In the genomic region with DNA sequence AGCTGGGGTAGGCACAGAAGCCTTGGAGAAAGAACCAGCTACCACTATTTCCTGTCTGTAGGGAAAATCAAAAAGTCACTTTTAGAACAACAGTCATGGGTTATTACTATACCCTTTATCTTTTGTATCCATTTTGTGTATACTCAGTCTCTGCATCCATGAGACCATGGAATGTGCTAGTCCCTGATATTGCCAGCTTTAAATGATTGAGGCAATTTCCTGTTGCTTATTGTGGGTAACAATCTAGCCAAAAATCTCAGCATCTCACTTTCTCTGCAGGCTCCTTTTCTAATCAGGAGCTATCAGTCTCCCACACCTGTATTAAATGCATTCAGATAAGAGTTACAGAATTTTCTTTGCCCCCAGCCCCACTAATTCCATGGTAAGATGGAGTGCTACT, we compare ENCODE assay signal across 13 cellular contexts. TPM values are rescaled to one million over a fixed set of nuclear protein-coding genes. Genes with fewer than 3 reads are reported as not detected.
DNase-seq lines count a peak whose midpoint lies in the region; ATAC-seq, FAIRE-seq and TF ChIP-seq lines count a peak whose summit lies in the region.
"Had no signal": no experiment of that assay in that cellular context is flagged by ENCODE, and none has a peak within 500 bp of the region (broad histone marks: within the 10 kb centered on the region; RNA-seq: fewer than 3 reads in every experiment).

No MANE protein-coding gene starts in this region.

- no peak overlapping the region for H2BK120ac ChIP-seq in IMR-90 (ENCODE audit: low read depth, low read length)

- no peak overlapping the region for H3K4ac ChIP-seq in IMR-90 (ENCODE audit: low read depth, low read length)

- FAIRE-seq in K562 (lab: Jason Lieb, UNC), result no peak
- FAIRE-seq: D721Med, kidney had no signal

- H4K20me1 ChIP-seq in IMR-90 (ENCODE audit: insufficient read depth, low read length), result peaks cover 24% of the 10 kb centered on the region
- H4K20me1 ChIP-seq in K562 (replicated peaks; ENCODE audit: control insufficient read depth, insufficient read depth, low read length), result peaks cover 20% of the 10 kb centered on the region

- H3K36me3 Mint-ChIP-seq in CD8-positive, alpha-beta memory T cell, result peaks cover 0 to 34% (median 6%) of the 10 kb centered on the region in 3 donors

- no peak for DNase-seq in CD8-positive, alpha-beta memory T cell
- DNase-seq in IMR-90 (no peak), K562 (ENCODE audit: extremely low read depth in 1 of 4, low spot score in 3 of 4) (no peak), HPDE6-E6E7 (ENCODE audit: extremely low spot score) (no peak), NCI-H345 (lab: John Stamatoyannopoulos, UW) (no peak), esophagus muscularis mucosa (ENCODE audit: extremely low spot score) (no peak)
- DNase-seq: activated CD4-positive, alpha-beta T cell treated with anti-CD3 and anti-CD28 coated beads for 4 hours; kidney; NCI-H2107 had no signal

- H3K27ac Mint-ChIP-seq in CD8-positive, alpha-beta memory T cell, result peak overlapping the region in 6 of 8 donors; percentile 77 to 93 (median 88)

- H3K14ac ChIP-seq in IMR-90 (replicated peaks; ENCODE audit: low read depth, low read length), result no peak overlapping the region

- H3K4me1 Mint-ChIP-seq in CD8-positive, alpha-beta memory T cell, result peaks cover 46 to 52% (median 48%) of the 10 kb centered on the region in 3 donors

- H2AK5ac ChIP-seq in IMR-90 (ENCODE audit: low read depth, low read length), result no peak overlapping the region

- in situ Hi-C loops in IMR-90 (cut with MboI; ENCODE audit: low sequenced_read_pairs) (no loop called here), K562 (cut with MboI) (no loop called here)

- H3K79me2 ChIP-seq in K562 (ENCODE audit: control insufficient read depth, insufficient read depth, low read length), result peaks cover 39% of the 10 kb centered on the region

- H3K9me3 ChIP-seq in CD8-positive, alpha-beta memory T cell (ENCODE audit: low read length), result peaks cover 5% of the 10 kb centered on the region
- H3K9me3 ChIP-seq in IMR-90 (ENCODE audit: control insufficient read depth, insufficient read depth, low read length) (peaks cover 4% of the 10 kb centered on the region), K562 (replicated peaks; ENCODE audit: control insufficient read depth, insufficient read depth, low read depth, low read length) (peaks cover 5% of the 10 kb centered on the region), neutrophil (no peaks in the 10 kb centered on the region), esophagus muscularis mucosa (peaks cover 0 to 7% (median 2%) of the 10 kb centered on the region in 4 donors)
- H3K9me3 ChIP-seq: adrenal gland had no signal

- no peaks in the 10 kb centered on the region for H3K27me3 ChIP-seq in CD8-positive, alpha-beta memory T cell (ENCODE audit: insufficient read depth, low read length, poor library complexity, severe bottlenecking)
- no peaks in the 10 kb centered on the region for H3K27me3 ChIP-seq in IMR-90 (ENCODE audit: control insufficient read depth, insufficient read depth, low read length)
- H3K27me3 ChIP-seq in K562 (ENCODE audit: control insufficient read depth in 2 of 2, insufficient read depth in 2 of 2, low read length in 2 of 2), result no peaks in the 10 kb centered on the region
- H3K27me3 ChIP-seq in neutrophil, result no peaks in the 10 kb centered on the region
- no peaks in the 10 kb centered on the region for H3K27me3 ChIP-seq in esophagus muscularis mucosa
- H3K27me3 ChIP-seq: adrenal gland, MG63 had no signal

- no peak overlapping the region for H2AK9ac ChIP-seq in IMR-90 (replicated peaks; ENCODE audit: low read depth, low read length, poor library complexity)

- no peak for ATAC-seq in IMR-90 (ENCODE audit: low read depth)
- ATAC-seq in K562, result no peak

- TF ChIP-seq EP300 in K562 (IDR thresholded peaks at IDR 0.05; ENCODE audit: low read length), result no peak
- no peak for TF ChIP-seq EP300 in esophagus muscularis mucosa (IDR thresholded peaks at IDR 0.05)

- H4K8ac ChIP-seq in IMR-90 (ENCODE audit: low read depth in 2 of 2, low read length in 2 of 2), result no peak overlapping the region

- H3K18ac ChIP-seq in IMR-90 (ENCODE audit: low read depth, low read length), result no peak overlapping the region

- no peak overlapping the region for H3K23ac ChIP-seq in IMR-90 (ENCODE audit: low read depth, low read length)

- no peak overlapping the region for H4K91ac ChIP-seq in IMR-90 (ENCODE audit: insufficient read depth, low read depth, low read length)

- no peak overlapping the region for H2BK20ac ChIP-seq in IMR-90 (ENCODE audit: low read depth, low read length)

- H3K27ac ChIP-seq in CD8-positive, alpha-beta memory T cell (ENCODE audit: low read depth, low read length), result no peak overlapping the region
- H3K27ac ChIP-seq in IMR-90 (ENCODE audit: insufficient read depth, low read length) (no peak overlapping the region), K562 (ENCODE audit: extremely low read depth, low read depth, low read length) (no peak overlapping the region), neutrophil (peak overlapping the region; percentile 93), esophagus muscularis mucosa (replicated peaks in 1 of 4) (no peak overlapping the region)

- H3K9me3 Mint-ChIP-seq in CD8-positive, alpha-beta memory T cell, result peaks cover 0 to 8% (median 0%) of the 10 kb centered on the region in 5 donors

- BruUV-seq in IMR-90 (replicated peaks; lab: Mats Ljungman, UMichigan) (no TSS peak), K562 (replicated peaks; lab: Mats Ljungman, UMichigan) (no TSS peak)

- intact Hi-C loops in IMR-90 (cut with micrococcal nuclease) (no loop called here), K562 (cut with micrococcal nuclease) (loop anchor here (5.0 kb wide), 1 partner anchor 169 kb away; no protein-coding TSS in a partner anchor), esophagus muscularis mucosa (cut with DNase I) (loop anchor here (5.0 kb wide), 1 partner anchor 56 kb away; no protein-coding TSS in a partner anchor)

- CTCF ChIA-PET in CD8-positive, alpha-beta memory T cell (lab: Charles Lee), result interaction anchor here (0.5 to 9.9 kb wide), 27 partner anchors 14 to 454 kb away, joined by 3 to 266 read pairs (median 4); a partner anchor contains a TSS
- CTCF ChIA-PET in IMR-90 (lab: Yijun Ruan, JAX), result interaction anchor here (0.6 to 2.8 kb wide), 7 partner anchors 10 to 85 kb away, joined by 3 to 24 read pairs (median 6); a partner anchor contains a TSS
- CTCF ChIA-PET in K562 (lab: Yijun Ruan, JAX; ENCODE audit: low intra/inter-chr PET ratio), result interaction anchor here (0.6 to 2.6 kb wide), 4 partner anchors 10 to 137 kb away, joined by 3 to 31 read pairs (median 5); a partner anchor contains a TSS

- peak overlapping the region; percentile 10 for H2BK5ac ChIP-seq in IMR-90 (ENCODE audit: low read depth, low read length, poor library complexity, severe bottlenecking)

- H4K5ac ChIP-seq in IMR-90 (ENCODE audit: low read depth, low read length), result no peak overlapping the region

- H3K4me2 ChIP-seq in IMR-90 (ENCODE audit: low read depth, low read length) (no peak overlapping the region), K562 (ENCODE audit: insufficient read depth, low read length) (no peak overlapping the region)

- H3K4me1 ChIP-seq in CD8-positive, alpha-beta memory T cell (ENCODE audit: insufficient read depth, low read length), result peaks cover 25% of the 10 kb centered on the region
- H3K4me1 ChIP-seq in IMR-90 (ENCODE audit: control insufficient read depth, insufficient read depth, low read length), result peaks cover 2% of the 10 kb centered on the region; the same call in 1 of the 2 replicates
- H3K4me1 ChIP-seq in K562 (replicated peaks in 1 of 2; ENCODE audit: control insufficient read depth in 2 of 2, insufficient read depth in 2 of 2, low read length in 2 of 2), result peaks cover 6 to 15% of the 10 kb centered on the region in 2 experiments; a peak in 3 of 5 replicates
- peaks cover 49 to 54% of the 10 kb centered on the region in 2 experiments for H3K4me1 ChIP-seq in neutrophil (ENCODE audit: control insufficient read depth in 1 of 2, insufficient read depth in 1 of 2, low read depth in 1 of 2, low read length in 1 of 2)
- peaks cover 24 to 28% (median 28%) of the 10 kb centered on the region in 4 donors for H3K4me1 ChIP-seq in esophagus muscularis mucosa

- dilution Hi-C loops in IMR-90 (cut with HindIII; ENCODE audit: low sequenced_read_pairs, unreplicated experiment), result no loop called here

- peaks cover 8% of the 10 kb centered on the region; the same call in 1 of the 2 replicates for H3K9me1 ChIP-seq in IMR-90 (ENCODE audit: insufficient read depth, low read length)
- H3K9me1 ChIP-seq in K562 (ENCODE audit: control insufficient read depth, insufficient read depth, low read length), result no peaks in the 10 kb centered on the region

- H3K4me3 ChIP-seq in CD8-positive, alpha-beta memory T cell (ENCODE audit: low read length), result no peak overlapping the region
- no peak overlapping the region for H3K4me3 ChIP-seq in IMR-90 (ENCODE audit: insufficient read depth, low read depth, low read length)
- no peak overlapping the region for H3K4me3 ChIP-seq in K562
- peak overlapping the region in 1 of 2 experiments; percentile 4 for H3K4me3 ChIP-seq in neutrophil (ENCODE audit: low read depth in 1 of 2, low read length in 1 of 2)
- no peak overlapping the region for H3K4me3 ChIP-seq in esophagus muscularis mucosa

- TF ChIP-seq CTCF in IMR-90 (conservative IDR thresholded peaks at IDR 0.05; ENCODE audit: low read depth, low read length) (no peak), K562 (IDR thresholded peaks at IDR 0.05 in 2 of 3, conservative IDR thresholded peaks at IDR 0.05 in 1 of 3; ENCODE audit: insufficient read depth in 2 of 3, low read depth in 1 of 3, low read length in 3 of 3) (no peak), neutrophil (IDR thresholded peaks at IDR 0.05) (no peak), esophagus muscularis mucosa (IDR thresholded peaks at IDR 0.05) (no peak)

- peak overlapping the region; percentile 75 to 94 (median 84) for H3K4me3 Mint-ChIP-seq in CD8-positive, alpha-beta memory T cell

- POLR2A ChIA-PET in CD8-positive, alpha-beta memory T cell (lab: Charles Lee), result interaction anchor here (1.3 to 7.3 kb wide), 5 partner anchors 13 to 173 kb away, joined by 4 to 120 read pairs (median 12); a partner anchor contains a TSS
- POLR2A ChIA-PET in IMR-90 (lab: Charles Lee; ENCODE audit: unreplicated experiment) (interaction anchor here (1.0 kb wide), 1 partner anchor 13 kb away, joined by 5 read pairs; a partner anchor contains a TSS), K562 (lab: Yijun Ruan, JAX) (interaction anchor here (1.3 to 10.3 kb wide), 4 partner anchors 12 to 71 kb away, joined by 3 to 416 read pairs (median 23); a partner anchor contains a TSS)

- no peak overlapping the region for H2AFZ ChIP-seq in IMR-90 (replicated peaks; ENCODE audit: low read length, poor library complexity)
- H2AFZ ChIP-seq in K562 (ENCODE audit: low read depth, low read length), result no peak overlapping the region

- no peak overlapping the region for H2BK15ac ChIP-seq in IMR-90 (ENCODE audit: low read depth, low read length)

- no peak overlapping the region for H3K9ac ChIP-seq in IMR-90 (ENCODE audit: low read depth, low read length)
- H3K9ac ChIP-seq in K562 (ENCODE audit: insufficient read depth in 1 of 2, low read depth in 2 of 2, low read length in 2 of 2), result no peak overlapping the region

- peaks cover 5% of the 10 kb centered on the region for H3K36me3 ChIP-seq in CD8-positive, alpha-beta memory T cell (ENCODE audit: insufficient read depth, low read length)
- H3K36me3 ChIP-seq in IMR-90 (ENCODE audit: control insufficient read depth, insufficient read depth, low read length) (peaks cover 26% of the 10 kb centered on the region), K562 (ENCODE audit: control insufficient read depth, insufficient read depth, low read length) (peaks cover 36% of the 10 kb centered on the region; the same call in 2 of the 3 replicates), neutrophil (peaks cover 47% of the 10 kb centered on the region), esophagus muscularis mucosa (peaks cover 10 to 35% (median 26%) of the 10 kb centered on the region in 4 donors)

- no peak overlapping the region for H3K56ac ChIP-seq in IMR-90 (ENCODE audit: extremely low read depth, insufficient read depth, low read length)

- H3K27me3 Mint-ChIP-seq in CD8-positive, alpha-beta memory T cell, result peaks cover 0 to 12% of the 10 kb centered on the region in 2 donors

- TF ChIP-seq RAD21 in IMR-90 (IDR thresholded peaks at IDR 0.05; ENCODE audit: low read length) (no peak), K562 (CRISPR knock-in tag; conservative IDR thresholded peaks at IDR 0.05 in 1 of 2, IDR thresholded peaks at IDR 0.05 in 1 of 2) (no peak)

- H3K79me1 ChIP-seq in IMR-90 (ENCODE audit: low read depth in 1 of 2, low read length in 2 of 2), result peaks cover 6 to 34% of the 10 kb centered on the region in 2 experiments; a peak in 3 of 4 replicates

- TF ChIP-seq POLR2A in IMR-90 (IDR thresholded peaks at IDR 0.05; ENCODE audit: low read depth, low read length) (no peak), K562 (conservative IDR thresholded peaks at IDR 0.05) (no peak), esophagus muscularis mucosa (IDR thresholded peaks at IDR 0.05; ENCODE audit: low read depth) (no peak)

RNA-seq across cellular contexts. Expression of a gene that starts 1.0 kb away (rescaled TPM):
- 10 to 100 TPM; 42.4 to 44.7 TPM for total RNA-seq in CD8-positive, alpha-beta memory T cell
- polyA plus RNA-seq in CD8-positive, alpha-beta memory T cell, result 14.7 TPM
- total RNA-seq in IMR-90 (2012; rRNA removed) (35.8 and 36.7 TPM in 2 replicates), K562 (2014; rRNA removed) (34.5 and 38.0 TPM in 2 replicates), K562 (2014; rRNA removed; fragmentation: Illumina TruSeq; extraction: Trizol) (51.6 and 65.4 TPM in 2 replicates), K562 (2015; rRNA removed; fragmentation: Illumina TruSeq; extraction: Trizol) (48.8 and 51.2 TPM in 2 replicates), K562 (2021) (54.8 and 62.7 TPM in 2 replicates), esophagus muscularis mucosa (10 to 100 TPM; 61.3 to 88.8 (median 74.9) TPM)
- polyA plus RNA-seq in IMR-90 (2012; rRNA removed) (17.1 and 19.4 TPM in 2 replicates), K562 (2011; rRNA removed) (41.9 and 49.6 TPM in 2 replicates), K562 (2014; fragmentation: Illumina TruSeq; extraction: Trizol) (61.8 and 62.8 TPM in 2 replicates), K562 (2014; fragmentation: Nextera tagmentation; extraction: Ambion mirVana) (10 to 100 TPM; 13.8 to 15.0 TPM), K562 (2014; rRNA removed) (38.3 and 40.4 TPM in 2 replicates)
- polyA plus RNA-seq in IMR-90 (2012; cell fraction: cytosol; rRNA removed), result 5.8 and 7.3 TPM in 2 replicates
- 8.0 and 37.0 TPM in 2 replicates for polyA plus RNA-seq in IMR-90 (2012; cell fraction: nucleus; rRNA removed; ENCODE audit: low replicate concordance)
- total RNA-seq in K562 (2011; cell fraction: chromatin; rRNA removed; ENCODE audit: low replicate concordance), result 130 and 189 TPM in 2 replicates
- total RNA-seq in K562 (2011; cell fraction: nucleolus; rRNA removed), result 54.5 and 69.0 TPM in 2 replicates
- 74.8 and 83.1 TPM in 2 replicates for total RNA-seq in K562 (2011; cell fraction: nucleoplasm; rRNA removed)
- 18.9 and 27.7 TPM in 2 replicates for polyA plus RNA-seq in K562 (2011; cell fraction: cytosol; rRNA removed)
- polyA plus RNA-seq in K562 (2011; cell fraction: nucleus; rRNA removed), result 44.4 and 52.8 TPM in 2 replicates
- polyA plus RNA-seq in K562 (2012), result 40.9 and 44.5 TPM in 2 replicates
- polyA minus RNA-seq in K562 (2011; rRNA and poly(A)+ RNA removed), result 95.2 and 126 TPM in 2 replicates
- polyA minus RNA-seq in K562 (2011; cell fraction: cytosol; rRNA and poly(A)+ RNA removed), result 49.3 and 51.5 TPM in 2 replicates
- 22.1 and 37.5 TPM in 2 replicates for polyA minus RNA-seq in K562 (2011; cell fraction: nucleus; rRNA and poly(A)+ RNA removed)

RNA-seq across cellular contexts. Expression of a gene that starts 13.5 kb away (rescaled TPM):
- total RNA-seq in CD8-positive, alpha-beta memory T cell, result 10 to 100 TPM; 29.5 to 32.2 TPM
- 20.6 TPM for polyA plus RNA-seq in CD8-positive, alpha-beta memory T cell
- 21.5 and 23.1 TPM in 2 replicates for total RNA-seq in IMR-90 (2012; rRNA removed)
- polyA plus RNA-seq in IMR-90 (2012; rRNA removed), result 25.6 and 27.5 TPM in 2 replicates
- 11.1 and 15.5 TPM in 2 replicates for polyA plus RNA-seq in IMR-90 (2012; cell fraction: cytosol; rRNA removed)
- 28.5 and 38.9 TPM in 2 replicates for polyA plus RNA-seq in IMR-90 (2012; cell fraction: nucleus; rRNA removed; ENCODE audit: low replicate concordance)
- total RNA-seq in K562 (2011; cell fraction: chromatin; rRNA removed; ENCODE audit: low replicate concordance), result 66.4 and 73.2 TPM in 2 replicates
- 47.4 and 56.7 TPM in 2 replicates for total RNA-seq in K562 (2011; cell fraction: nucleolus; rRNA removed)
- 59.0 and 85.2 TPM in 2 replicates for total RNA-seq in K562 (2011; cell fraction: nucleoplasm; rRNA removed)
- total RNA-seq in K562 (2014; rRNA removed), result 27.8 and 32.3 TPM in 2 replicates
- 21.6 and 22.0 TPM in 2 replicates for total RNA-seq in K562 (2014; rRNA removed; fragmentation: Illumina TruSeq; extraction: Trizol)
- 24.2 and 24.4 TPM in 2 replicates for total RNA-seq in K562 (2015; rRNA removed; fragmentation: Illumina TruSeq; extraction: Trizol)
- total RNA-seq in K562 (2021), result 34.6 and 38.5 TPM in 2 replicates
- 29.8 and 35.4 TPM in 2 replicates for polyA plus RNA-seq in K562 (2011; rRNA removed)
- polyA plus RNA-seq in K562 (2011; cell fraction: cytosol; rRNA removed), result 30.8 and 34.3 TPM in 2 replicates
- polyA plus RNA-seq in K562 (2011; cell fraction: nucleus; rRNA removed), result 50.4 and 51.1 TPM in 2 replicates
- polyA plus RNA-seq in K562 (2012), result 27.2 and 33.5 TPM in 2 replicates
- polyA plus RNA-seq in K562 (2014; fragmentation: Illumina TruSeq; extraction: Trizol), result 30.0 and 37.3 TPM in 2 replicates
- 10 to 100 TPM in 1 of 2 experiments, 1 to 10 TPM in 1; 9.7 to 11.1 TPM for polyA plus RNA-seq in K562 (2014; fragmentation: Nextera tagmentation; extraction: Ambion mirVana)
- 24.1 and 25.2 TPM in 2 replicates for polyA plus RNA-seq in K562 (2014; rRNA removed)
- polyA minus RNA-seq in K562 (2011; rRNA and poly(A)+ RNA removed), result 34.5 and 38.7 TPM in 2 replicates
- 23.4 and 24.0 TPM in 2 replicates for polyA minus RNA-seq in K562 (2011; cell fraction: cytosol; rRNA and poly(A)+ RNA removed)
- 16.0 and 25.7 TPM in 2 replicates for polyA minus RNA-seq in K562 (2011; cell fraction: nucleus; rRNA and poly(A)+ RNA removed)
- total RNA-seq in esophagus muscularis mucosa, result 10 to 100 TPM; 22.4 to 40.0 (median 29.6) TPM

RNA-seq across cellular contexts. Expression of a gene that starts 19.9 kb away (rescaled TPM):
- total RNA-seq in CD8-positive, alpha-beta memory T cell, result 1 to 10 TPM; 4.3 to 5.3 TPM
- polyA plus RNA-seq in CD8-positive, alpha-beta memory T cell, result not detected
- total RNA-seq in IMR-90 (2012; rRNA removed), result 7.5 and 8.2 TPM in 2 replicates
- polyA plus RNA-seq in IMR-90 (2012; rRNA removed), result 6.9 and 7.3 TPM in 2 replicates
- 1.3 and 4.8 TPM in 2 replicates for polyA plus RNA-seq in IMR-90 (2012; cell fraction: cytosol; rRNA removed)
- 1.7 and 3.6 TPM in 2 replicates for polyA plus RNA-seq in IMR-90 (2012; cell fraction: nucleus; rRNA removed; ENCODE audit: low replicate concordance)
- total RNA-seq in K562 (2011; cell fraction: chromatin; rRNA removed; ENCODE audit: low replicate concordance), result 53.6 and 67.9 TPM in 2 replicates
- 36.5 and 42.0 TPM in 2 replicates for total RNA-seq in K562 (2011; cell fraction: nucleolus; rRNA removed)
- 44.7 and 47.3 TPM in 2 replicates for total RNA-seq in K562 (2011; cell fraction: nucleoplasm; rRNA removed)
- 19.1 and 19.5 TPM in 2 replicates for total RNA-seq in K562 (2014; rRNA removed)
- total RNA-seq in K562 (2014; rRNA removed; fragmentation: Illumina TruSeq; extraction: Trizol), result 32.3 and 41.4 TPM in 2 replicates
- 22.5 and 23.1 TPM in 2 replicates for total RNA-seq in K562 (2015; rRNA removed; fragmentation: Illumina TruSeq; extraction: Trizol)
- total RNA-seq in K562 (2021), result 18.2 and 19.6 TPM in 2 replicates
- 62.1 and 63.7 TPM in 2 replicates for polyA plus RNA-seq in K562 (2011; rRNA removed)
- polyA plus RNA-seq in K562 (2011; cell fraction: cytosol; rRNA removed), result 20.8 and 34.2 TPM in 2 replicates
- polyA plus RNA-seq in K562 (2011; cell fraction: nucleus; rRNA removed), result 28.3 and 39.5 TPM in 2 replicates
- 16.0 and 26.9 TPM in 2 replicates for polyA plus RNA-seq in K562 (2012)
- polyA plus RNA-seq in K562 (2014; fragmentation: Illumina TruSeq; extraction: Trizol), result 30.1 and 31.9 TPM in 2 replicates
- polyA plus RNA-seq in K562 (2014; fragmentation: Nextera tagmentation; extraction: Ambion mirVana), result 10 to 100 TPM; 32.2 to 50.4 TPM
- polyA plus RNA-seq in K562 (2014; rRNA removed), result 25.7 and 29.3 TPM in 2 replicates
- polyA minus RNA-seq in K562 (2011; rRNA and poly(A)+ RNA removed), result 36.9 and 39.8 TPM in 2 replicates
- 11.8 and 15.7 TPM in 2 replicates for polyA minus RNA-seq in K562 (2011; cell fraction: cytosol; rRNA and poly(A)+ RNA removed)
- 16.7 and 32.9 TPM in 2 replicates for polyA minus RNA-seq in K562 (2011; cell fraction: nucleus; rRNA and poly(A)+ RNA removed)
- total RNA-seq in esophagus muscularis mucosa, result under 1 TPM in 1 of 4 donors, not detected in 3; 0.17 TPM
